In the genomic region with DNA sequence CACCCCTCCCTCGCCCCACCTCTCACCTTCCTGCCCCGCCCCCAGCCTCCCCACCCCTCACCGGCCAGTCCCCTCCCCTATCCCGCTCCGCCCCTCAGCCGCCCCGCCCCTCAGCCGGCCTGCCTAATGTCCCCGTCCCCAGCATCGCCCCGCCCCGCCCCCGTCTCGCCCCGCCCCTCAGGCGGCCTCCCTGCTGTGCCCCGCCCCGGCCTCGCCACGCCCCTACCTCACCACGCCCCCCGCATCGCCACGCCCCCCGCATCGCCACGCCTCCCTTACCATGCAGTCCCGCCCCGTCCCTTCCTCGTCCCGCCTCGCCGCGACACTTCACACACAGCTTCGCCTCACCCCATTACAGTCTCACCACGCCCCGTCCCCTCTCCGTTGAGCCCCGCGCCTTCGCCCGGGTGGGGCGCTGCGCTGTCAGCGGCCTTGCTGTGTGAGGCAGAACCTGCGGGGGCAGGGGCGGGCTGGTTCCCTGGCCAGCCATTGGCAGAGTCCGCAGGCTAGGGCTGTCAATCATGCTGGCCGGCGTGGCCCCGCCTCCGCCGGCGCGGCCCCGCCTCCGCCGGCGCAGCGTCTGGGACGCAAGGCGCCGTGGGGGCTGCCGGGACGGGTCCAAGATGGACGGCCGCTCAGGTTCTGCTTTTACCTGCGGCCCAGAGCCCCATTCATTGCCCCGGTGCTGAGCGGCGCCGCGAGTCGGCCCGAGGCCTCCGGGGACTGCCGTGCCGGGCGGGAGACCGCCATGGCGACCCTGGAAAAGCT, we compare ENCODE assay signal across 8 cellular contexts. TPM values are rescaled to one million over a fixed set of nuclear protein-coding genes. Genes with fewer than 3 reads are reported as not detected.
DNase-seq lines count a peak whose midpoint lies in the region; ATAC-seq and TF ChIP-seq lines count a peak whose summit lies in the region.

A gene (plus strand): TSS at position 604 of the 768 bp plus-strand sequence. CDS start 145 bp downstream, at position 749.
A gene (minus strand): TSS at position 461 of the 768 bp plus-strand sequence.

- H3K36me3 Mint-ChIP-seq in GM23338 (ENCODE audit: low read depth): no peaks in the 10 kb centered on the region; the same call in 2 of the 3 replicates
- H3K36me3 Mint-ChIP-seq in naive thymus-derived CD8-positive, alpha-beta T cell: peaks cover 0 to 3% (median 0%) of the 10 kb centered on the region in 3 donors
- peaks cover 26% of the 10 kb centered on the region for H3K36me3 Mint-ChIP-seq in stimulated activated memory B cell treated with anti-CD40 and anti-IgM and Interleukin-4, amounts not matched to agents 10 μg/mL and 1 μg/mL and 100 μg/mL, for 72 hours

- no peaks in the 10 kb centered on the region for H3K9me3 Mint-ChIP-seq in GM23338
- no peaks in the 10 kb centered on the region for H3K9me3 Mint-ChIP-seq in naive thymus-derived CD8-positive, alpha-beta T cell
- H3K9me3 Mint-ChIP-seq in stimulated activated memory B cell treated with anti-CD40 and anti-IgM and Interleukin-4, amounts not matched to agents 10 μg/mL and 1 μg/mL and 100 μg/mL, for 72 hours: no peaks in the 10 kb centered on the region

- H3K9me3 ChIP-seq in Karpas-422 (ENCODE audit: low read length): no peaks in the 10 kb centered on the region

- H3K9ac ChIP-seq in Karpas-422 (ENCODE audit: low read length): peak within 1 kb of the TSS; percentile 99

- H3K4me1 Mint-ChIP-seq in GM23338: peaks cover 16% of the 10 kb centered on the region
- H3K4me1 Mint-ChIP-seq in naive thymus-derived CD8-positive, alpha-beta T cell: peaks cover 11 to 27% (median 26%) of the 10 kb centered on the region in 4 donors
- peaks cover 42% of the 10 kb centered on the region for H3K4me1 Mint-ChIP-seq in stimulated activated memory B cell treated with anti-CD40 and anti-IgM and Interleukin-4, amounts not matched to agents 10 μg/mL and 1 μg/mL and 100 μg/mL, for 72 hours

- H3K9me2 ChIP-seq in GM23338 (ENCODE audit: insufficient read depth) (no peaks in the 10 kb centered on the region), Karpas-422 (replicated peaks; ENCODE audit: insufficient read depth, low read length) (no peaks in the 10 kb centered on the region)

- no peaks in the 10 kb centered on the region for H3F3A ChIP-seq in GM23338 (replicated peaks; ENCODE audit: low read depth)

- H3K27me3 ChIP-seq in GM23338 (ENCODE audit: insufficient read depth) (no peaks in the 10 kb centered on the region), Karpas-422 (ENCODE audit: low read length) (no peaks in the 10 kb centered on the region)

- TF ChIP-seq CTCF in GM23338 (conservative IDR thresholded peaks at IDR 0.05; ENCODE audit: low read depth in 2 of 2): no peak
- TF ChIP-seq CTCF in fibroblast of mammary gland (conservative IDR thresholded peaks at IDR 0.05; ENCODE audit: control insufficient read depth, insufficient read depth, low read depth, low read length): no peak

- H3K4me1 ChIP-seq in GM23338 (ENCODE audit: insufficient read depth) (peaks cover 12% of the 10 kb centered on the region), Karpas-422 (ENCODE audit: low read length) (peaks cover 36% of the 10 kb centered on the region)

- peak within 1 kb of the TSS; percentile 99 for H3K27ac Mint-ChIP-seq in GM23338
- H3K27ac Mint-ChIP-seq in naive thymus-derived CD8-positive, alpha-beta T cell: peak within 1 kb of the TSS; percentile 48 to 98 (median 92)
- peak within 1 kb of the TSS; percentile 84 for H3K27ac Mint-ChIP-seq in stimulated activated memory B cell treated with anti-CD40 and anti-IgM and Interleukin-4, amounts not matched to agents 10 μg/mL and 1 μg/mL and 100 μg/mL, for 72 hours

- ATAC-seq in GM23338: peak; percentile 72
- peak; percentile 86 to 88 for ATAC-seq in naive thymus-derived CD8-positive, alpha-beta T cell
- ATAC-seq in stimulated activated memory B cell treated with anti-CD40 and anti-IgM and Interleukin-4, amounts not matched to agents 10 μg/mL and 1 μg/mL and 100 μg/mL, for 72 hours: peak; percentile 91

- peaks cover 38% of the 10 kb centered on the region for H3K79me2 ChIP-seq in GM23338 (replicated peaks; ENCODE audit: insufficient read depth)
- H3K79me2 ChIP-seq in Karpas-422 (ENCODE audit: low read length): peaks cover 44% of the 10 kb centered on the region

- peak within 1 kb of the TSS; percentile 94 for H2AFZ ChIP-seq in GM23338
- H2AFZ ChIP-seq in Karpas-422 (ENCODE audit: low read length): peak within 1 kb of the TSS; percentile 96; the same call in 1 of the 2 replicates

- POLR2A ChIA-PET in naive thymus-derived CD8-positive, alpha-beta T cell (lab: Charles Lee): interaction anchor here (0.5 to 1.7 kb wide), 6 partner anchors 33 to 725 kb away, joined by 3 to 9 read pairs (median 4); a partner anchor contains a TSS

- peak within 1 kb of the TSS; percentile 98 for H3K4me3 Mint-ChIP-seq in GM23338
- peak within 1 kb of the TSS; percentile 84 to 95 (median 90) for H3K4me3 Mint-ChIP-seq in naive thymus-derived CD8-positive, alpha-beta T cell
- peak within 1 kb of the TSS; percentile 93 for H3K4me3 Mint-ChIP-seq in stimulated activated memory B cell treated with anti-CD40 and anti-IgM and Interleukin-4, amounts not matched to agents 10 μg/mL and 1 μg/mL and 100 μg/mL, for 72 hours

- peak within 1 kb of the TSS; percentile 76 for H3K4me3 ChIP-seq in GM23338
- H3K4me3 ChIP-seq in Karpas-422 (ENCODE audit: low read length): peak within 1 kb of the TSS; percentile 100
- H3K4me3 ChIP-seq in fibroblast of mammary gland (ENCODE audit: control insufficient read depth, low read depth, low read length): peak within 1 kb of the TSS; percentile 86

- DNase-seq in Daoy (ENCODE audit: low read depth) (peak; percentile 95), GM23338 (ENCODE audit: low spot score) (peak; percentile 93), Karpas-422 (peak; percentile 98), RKO (ENCODE audit: low spot score) (peak; percentile 94), fibroblast of mammary gland (ENCODE audit: low read depth) (peak; percentile 89)
- DNase-seq in activated T-helper 1 cell treated with anti-CD3 and anti-CD28 coated beads, Interleukin-2, amount 50 U/mL, for 16 hours (ENCODE audit: low read depth in 1 of 2, low spot score in 1 of 2): peak; percentile 93 to 98
- DNase-seq in naive thymus-derived CD8-positive, alpha-beta T cell: peak; percentile 88 to 100 (median 97)

- H3K36me3 ChIP-seq in GM23338 (ENCODE audit: insufficient read depth) (no peaks in the 10 kb centered on the region), Karpas-422 (ENCODE audit: insufficient read depth, low read length) (no peaks in the 10 kb centered on the region)

- H3K27me3 Mint-ChIP-seq in GM23338 (ENCODE audit: insufficient read depth, low read depth, poor library complexity): peaks cover 5% of the 10 kb centered on the region
- no peaks in the 10 kb centered on the region for H3K27me3 Mint-ChIP-seq in naive thymus-derived CD8-positive, alpha-beta T cell
- H3K27me3 Mint-ChIP-seq in stimulated activated memory B cell treated with anti-CD40 and anti-IgM and Interleukin-4, amounts not matched to agents 10 μg/mL and 1 μg/mL and 100 μg/mL, for 72 hours: no peaks in the 10 kb centered on the region

- H3K4me2 ChIP-seq in GM23338 (peak within 1 kb of the TSS; percentile 88), Karpas-422 (ENCODE audit: low read depth, low read length, poor library complexity, severe bottlenecking) (peak within 1 kb of the TSS; percentile 96)

- H4K20me1 ChIP-seq in GM23338 (replicated peaks; ENCODE audit: insufficient read depth): peaks cover 23% of the 10 kb centered on the region
- peaks cover 11% of the 10 kb centered on the region; the same call in 1 of the 2 replicates for H4K20me1 ChIP-seq in Karpas-422 (ENCODE audit: insufficient read depth, low read depth, low read length)

- H3K27ac ChIP-seq in GM23338 (ENCODE audit: low read depth): peak within 1 kb of the TSS; percentile 94
- H3K27ac ChIP-seq in Karpas-422 (ENCODE audit: low read length): peak within 1 kb of the TSS; percentile 71

TF ChIP-seq in GM23338, 12 proteins besides CTCF, POLR2A, EP300 and RAD21:
- TF ChIP-seq CREB1 (CRISPR knock-in tag; IDR thresholded peaks at IDR 0.05; ENCODE audit: low read depth) (peak; percentile 71; the same call in 1 of the 2 replicates), POLR2AphosphoS5 (IDR thresholded peaks at IDR 0.05; ENCODE audit: low read depth) (peak; percentile 79), ZNF331 (CRISPR knock-in tag; IDR thresholded peaks at IDR 0.05; ENCODE audit: low read depth) (no peak)
- TF ChIP-seq, protein P1, sequence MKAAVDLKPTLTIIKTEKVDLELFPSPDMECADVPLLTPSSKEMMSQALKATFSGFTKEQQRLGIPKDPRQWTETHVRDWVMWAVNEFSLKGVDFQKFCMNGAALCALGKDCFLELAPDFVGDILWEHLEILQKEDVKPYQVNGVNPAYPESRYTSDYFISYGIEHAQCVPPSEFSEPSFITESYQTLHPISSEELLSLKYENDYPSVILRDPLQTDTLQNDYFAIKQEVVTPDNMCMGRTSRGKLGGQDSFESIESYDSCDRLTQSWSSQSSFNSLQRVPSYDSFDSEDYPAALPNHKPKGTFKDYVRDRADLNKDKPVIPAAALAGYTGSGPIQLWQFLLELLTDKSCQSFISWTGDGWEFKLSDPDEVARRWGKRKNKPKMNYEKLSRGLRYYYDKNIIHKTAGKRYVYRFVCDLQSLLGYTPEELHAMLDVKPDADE (IDR thresholded peaks at IDR 0.05): peak; percentile 15; the same call in 1 of the 2 replicates

RNA-seq across cellular contexts. Expression of the first gene that starts in this region (rescaled TPM):
- total RNA-seq in Daoy (2014; rRNA removed; shearing (Covaris generic)): 10.4 and 17.4 TPM in 2 replicates
- total RNA-seq in GM23338 (2014; rRNA removed; shearing (Covaris generic)): 62.7 and 67.7 TPM in 2 replicates
- 23.8 and 26.6 TPM in 2 replicates for polyA plus RNA-seq in GM23338 (2016; fragmentation: Nextera tagmentation; extraction: Ambion mirVana)
- total RNA-seq in Karpas-422 (2014; rRNA removed; shearing (Covaris generic); ENCODE audit: low replicate concordance): 24.8 and 48.7 TPM in 2 replicates
- 10 to 100 TPM; 56.7 to 64.6 TPM for total RNA-seq in naive thymus-derived CD8-positive, alpha-beta T cell
- 1 to 10 TPM; 2.2 to 5.0 (median 2.7) TPM for polyA plus RNA-seq in naive thymus-derived CD8-positive, alpha-beta T cell

RNA-seq across cellular contexts. Expression of the second gene that starts in this region (rescaled TPM):
- total RNA-seq in Daoy (2014; rRNA removed; shearing (Covaris generic)): not detected in 2 replicates
- not detected in 2 replicates for total RNA-seq in GM23338 (2014; rRNA removed; shearing (Covaris generic))
- not detected in 2 replicates for polyA plus RNA-seq in GM23338 (2016; fragmentation: Nextera tagmentation; extraction: Ambion mirVana)
- total RNA-seq in Karpas-422 (2014; rRNA removed; shearing (Covaris generic); ENCODE audit: low replicate concordance): not detected in 2 replicates
- total RNA-seq in naive thymus-derived CD8-positive, alpha-beta T cell: not detected
- polyA plus RNA-seq in naive thymus-derived CD8-positive, alpha-beta T cell: not detected

Comparison
In these comparisons a context has a peak if more than half of its experiments do, and no peak if none do; other contexts are left out.
1. Peak in every context shown above with its lines: DNase-seq, ATAC-seq, H3K4me3 ChIP-seq and H3K27ac ChIP-seq.